Comparison of ENCODE assay signal across 28 cellular contexts in genomic region chr10:28715246-28715645, GRCh38. TPM values are rescaled to one million over a fixed set of nuclear protein-coding genes. Genes with fewer than 3 reads are reported as not detected.
"Had no signal": no experiment of that assay in that cellular context is flagged by ENCODE, and none has a peak within 500 bp of the region (broad histone marks: within the 10 kb centered on the region; RNA-seq: fewer than 3 reads in every experiment).

No MANE protein-coding gene starts in this region.

- H3K4me3 Mint-ChIP-seq: activated CD4-positive, alpha-beta memory T cell treated with anti-CD3 and anti-CD28 coated beads for 36 hours; activated CD4-positive, alpha-beta T cell treated with anti-CD3 and anti-CD28 coated beads for 36 hours; activated CD4-positive, alpha-beta T cell treated with anti-CD3 and anti-CD28 coated beads, Interleukin-2, amount 10 ng/mL, durations not matched to agents 24 days and 14 days; activated CD8-positive, alpha-beta memory T cell treated with anti-CD3 and anti-CD28 coated beads, Interleukin-2, amount 10 ng/mL, durations not matched to agents 7 days and 5 days; activated CD8-positive, alpha-beta T cell treated with anti-CD3 and anti-CD28 coated beads, Interleukin-2, amount 10 ng/mL, durations not matched to agents 7 days and 5 days; activated naive CD4-positive, alpha-beta T cell treated with anti-CD3 and anti-CD28 coated beads, Interleukin-2, amount 10 ng/mL, durations not matched to agents 7 days and 5 days; activated naive CD8-positive, alpha-beta T cell treated with anti-CD3 and anti-CD28 coated beads, Interleukin-2, amount 10 ng/mL, durations not matched to agents 7 days and 5 days; activated T-helper 1 cell treated with anti-CD3 and anti-CD28 coated beads, Interleukin-12 subunit alpha, Interleukin-12 subunit beta, Interleukin-2, Interleukin-4 antibody, amounts not matched to agents 30 ng/mL and 10 ng/mL and 1 ng/mL, durations not matched to agents 14 hours and 24 hours and 36 hours; effector memory CD8-positive, alpha-beta T cell had no signal

- H3K9me3 ChIP-seq: esophagus muscularis mucosa had no signal

- H3K36me3 ChIP-seq: brain microvascular endothelial cell, esophagus muscularis mucosa had no signal

- H3K27ac Mint-ChIP-seq: activated CD4-positive, alpha-beta memory T cell treated with anti-CD3 and anti-CD28 coated beads for 36 hours; activated CD4-positive, alpha-beta T cell treated with anti-CD3 and anti-CD28 coated beads for 36 hours; activated CD4-positive, alpha-beta T cell treated with anti-CD3 and anti-CD28 coated beads, Interleukin-2, amount 10 ng/mL, durations not matched to agents 24 days and 14 days; activated CD8-positive, alpha-beta memory T cell treated with anti-CD3 and anti-CD28 coated beads, Interleukin-2, amount 10 ng/mL, durations not matched to agents 7 days and 5 days; activated CD8-positive, alpha-beta T cell treated with anti-CD3 and anti-CD28 coated beads, Interleukin-2, amount 10 ng/mL, durations not matched to agents 7 days and 5 days; activated naive CD4-positive, alpha-beta T cell treated with anti-CD3 and anti-CD28 coated beads, Interleukin-2, amount 10 ng/mL, durations not matched to agents 7 days and 5 days; activated naive CD4-positive, alpha-beta T cell treated with anti-CD3 and anti-CD28 coated beads, Interleukin-2, amount 50 U/mL, for 72 hours; activated naive CD8-positive, alpha-beta T cell treated with anti-CD3 and anti-CD28 coated beads, Interleukin-2, amount 10 ng/mL, durations not matched to agents 7 days and 5 days; activated T-helper 1 cell treated with anti-CD3 and anti-CD28 coated beads, Interleukin-12 subunit alpha, Interleukin-12 subunit beta, Interleukin-2, Interleukin-4 antibody, amounts not matched to agents 30 ng/mL and 10 ng/mL and 1 ng/mL, durations not matched to agents 14 hours and 24 hours and 36 hours; activated T-helper 2 cell treated with anti-CD3 and anti-CD28 coated beads, Interferon-gamma antibody, Interleukin-2, Interleukin-4, amounts not matched to agents 10 μg/mL and 5 μg/mL and 100 μg/mL, durations not matched to agents 14 hours and 24 hours and 36 hours; effector memory CD8-positive, alpha-beta T cell had no signal

- H3K36me3 Mint-ChIP-seq: activated CD4-positive, alpha-beta memory T cell treated with anti-CD3 and anti-CD28 coated beads for 36 hours; activated CD8-positive, alpha-beta memory T cell treated with anti-CD3 and anti-CD28 coated beads, Interleukin-2, amount 10 ng/mL, durations not matched to agents 7 days and 5 days; activated naive CD4-positive, alpha-beta T cell treated with anti-CD3 and anti-CD28 coated beads, Interleukin-2, amount 10 ng/mL, durations not matched to agents 7 days and 5 days; activated naive CD4-positive, alpha-beta T cell treated with anti-CD3 and anti-CD28 coated beads, Interleukin-2, amount 50 U/mL, for 72 hours; activated naive CD8-positive, alpha-beta T cell treated with anti-CD3 and anti-CD28 coated beads, Interleukin-2, amount 10 ng/mL, durations not matched to agents 7 days and 5 days had no signal

- H3K4me3 ChIP-seq: esophagus muscularis mucosa had no signal

- H3K27ac ChIP-seq: brain microvascular endothelial cell, esophagus muscularis mucosa had no signal

- H3K4me1 Mint-ChIP-seq: activated CD4-positive, alpha-beta T cell treated with anti-CD3 and anti-CD28 coated beads for 36 hours; activated CD4-positive, alpha-beta T cell treated with anti-CD3 and anti-CD28 coated beads, Interleukin-2, amount 10 ng/mL, durations not matched to agents 24 days and 14 days; activated CD8-positive, alpha-beta memory T cell treated with anti-CD3 and anti-CD28 coated beads, Interleukin-2, amount 10 ng/mL, durations not matched to agents 7 days and 5 days; activated naive CD4-positive, alpha-beta T cell treated with anti-CD3 and anti-CD28 coated beads, Interleukin-2, amount 10 ng/mL, durations not matched to agents 7 days and 5 days; activated naive CD8-positive, alpha-beta T cell treated with anti-CD3 and anti-CD28 coated beads, Interleukin-2, amount 10 ng/mL, durations not matched to agents 7 days and 5 days had no signal

- H3K9me3 Mint-ChIP-seq: activated CD4-positive, alpha-beta memory T cell treated with anti-CD3 and anti-CD28 coated beads for 36 hours; activated CD4-positive, alpha-beta T cell treated with anti-CD3 and anti-CD28 coated beads, Interleukin-2, amount 10 ng/mL, durations not matched to agents 24 days and 14 days; activated naive CD4-positive, alpha-beta T cell treated with anti-CD3 and anti-CD28 coated beads, Interleukin-2, amount 10 ng/mL, durations not matched to agents 7 days and 5 days; activated T-helper 1 cell treated with anti-CD3 and anti-CD28 coated beads, Interleukin-12 subunit alpha, Interleukin-12 subunit beta, Interleukin-2, Interleukin-4 antibody, amounts not matched to agents 30 ng/mL and 10 ng/mL and 1 ng/mL, durations not matched to agents 14 hours and 24 hours and 36 hours; activated T-helper 2 cell treated with anti-CD3 and anti-CD28 coated beads, Interferon-gamma antibody, Interleukin-2, Interleukin-4, amounts not matched to agents 10 μg/mL and 5 μg/mL and 100 μg/mL, durations not matched to agents 14 hours and 24 hours and 36 hours; effector memory CD8-positive, alpha-beta T cell had no signal

- DNase-seq: activated CD4-positive, alpha-beta memory T cell treated with anti-CD3 and anti-CD28 coated beads for 36 hours; activated CD4-positive, alpha-beta T cell treated with anti-CD3 and anti-CD28 coated beads for 36 hours; activated CD4-positive, alpha-beta T cell treated with anti-CD3 and anti-CD28 coated beads, Interleukin-2, amount 10 ng/mL, durations not matched to agents 24 days and 14 days; activated CD4-positive, CD25-positive, alpha-beta regulatory T cell; activated CD4-positive, CD25-positive, alpha-beta regulatory T cell treated with anti-CD3 and anti-CD28 coated beads, Interleukin-2, amount 50 U/mL, for 72 hours; activated CD8-positive, alpha-beta memory T cell treated with anti-CD3 and anti-CD28 coated beads, Interleukin-2, amount 10 ng/mL, durations not matched to agents 7 days and 5 days; activated CD8-positive, alpha-beta memory T cell treated with anti-CD3 and anti-CD28 coated beads, Interleukin-2, amount 50 U/mL, for 4 hours; activated CD8-positive, alpha-beta T cell treated with anti-CD3 and anti-CD28 coated beads, Interleukin-2, amount 10 ng/mL, durations not matched to agents 7 days and 5 days; activated effector memory CD4-positive, alpha-beta T cell treated with anti-CD3 and anti-CD28 coated beads, Interleukin-2, amount 50 U/mL, for 16 hours; activated naive CD4-positive, alpha-beta T cell treated with anti-CD3 and anti-CD28 coated beads, Interleukin-2, amount 10 ng/mL, durations not matched to agents 7 days and 5 days; activated naive CD8-positive, alpha-beta T cell treated with anti-CD3 and anti-CD28 coated beads, Interleukin-2, amount 10 ng/mL, durations not matched to agents 7 days and 5 days; activated T-cell treated with anti-CD3 and anti-CD28 coated beads, Interleukin-2, amount 50 U/mL, for 1 hour; activated T-cell treated with anti-CD3 and anti-CD28 coated beads, Interleukin-2, amount 50 U/mL, for 48 hours; brain microvascular endothelial cell; caudate nucleus; cortex of kidney; dermis blood vessel endothelial cell; effector CD4-positive, alpha-beta T cell; effector memory CD8-positive, alpha-beta T cell; erythroblast; foreskin fibroblast; head of caudate nucleus; T-helper 2 cell had no signal

- ATAC-seq: activated CD4-positive, alpha-beta T cell treated with anti-CD3 and anti-CD28 coated beads for 36 hours; activated CD8-positive, alpha-beta memory T cell treated with anti-CD3 and anti-CD28 coated beads, Interleukin-2, amount 10 ng/mL, durations not matched to agents 7 days and 5 days; activated CD8-positive, alpha-beta T cell treated with anti-CD3 and anti-CD28 coated beads, Interleukin-2, amount 10 ng/mL, durations not matched to agents 7 days and 5 days; activated naive CD4-positive, alpha-beta T cell treated with anti-CD3 and anti-CD28 coated beads, Interleukin-2, amount 50 U/mL, for 72 hours; effector memory CD8-positive, alpha-beta T cell had no signal

RNA-seq across cellular contexts. Expression of gene BAMBI, which starts 37.9 kb away (rescaled TPM):
- total RNA-seq: T-helper 1 cell treated with Interleukin-12 subunit alpha and Interleukin-12 subunit beta and Interleukin-4 antibody, amounts not matched to agents 30 ng/mL and 1 ng/mL, for 36 hours had no signal
